ENCODE assay signal across 1 cellular context in the genomic region with DNA sequence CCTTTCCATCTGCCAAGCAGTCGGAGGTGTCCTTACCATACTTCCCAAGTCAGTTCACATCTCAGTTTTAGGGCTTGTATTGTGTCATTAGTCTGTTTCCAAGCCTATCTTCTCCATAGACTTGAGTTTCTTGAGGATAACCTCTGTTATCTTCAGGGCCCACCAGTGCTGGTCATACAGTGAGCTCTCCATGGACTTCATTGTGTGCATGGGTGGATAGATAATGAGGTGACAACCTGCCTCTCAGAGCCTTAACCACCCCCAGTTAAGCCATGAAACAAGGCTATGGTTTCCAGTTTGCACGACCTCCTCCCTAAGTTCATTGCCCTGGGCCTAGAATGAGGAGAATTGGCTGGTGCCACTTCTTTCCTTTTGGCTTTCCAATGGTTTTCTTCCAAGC.
TF ChIP-seq lines count a peak whose summit lies in the region.

No MANE protein-coding gene starts in this region.

TF ChIP-seq in SK-N-SH treated with all-trans-retinoic acid at 6 μM for 48 hours, 23 proteins besides CTCF, POLR2A, EP300 and RAD21 (continued from another document):
- TF ChIP-seq CREB5 (CRISPR knock-in tag; IDR thresholded peaks at IDR 0.05; ENCODE audit: low read depth) (no peak), SNAI2 (CRISPR knock-in tag; IDR thresholded peaks at IDR 0.05) (no peak), OSR1 (CRISPR knock-in tag; IDR thresholded peaks at IDR 0.05) (no peak), ESRRG (CRISPR knock-in tag; IDR thresholded peaks at IDR 0.05) (no peak), ZNF565 (CRISPR knock-in tag; conservative IDR thresholded peaks at IDR 0.05; ENCODE audit: low read depth) (no peak)
- TF ChIP-seq, protein P1, sequence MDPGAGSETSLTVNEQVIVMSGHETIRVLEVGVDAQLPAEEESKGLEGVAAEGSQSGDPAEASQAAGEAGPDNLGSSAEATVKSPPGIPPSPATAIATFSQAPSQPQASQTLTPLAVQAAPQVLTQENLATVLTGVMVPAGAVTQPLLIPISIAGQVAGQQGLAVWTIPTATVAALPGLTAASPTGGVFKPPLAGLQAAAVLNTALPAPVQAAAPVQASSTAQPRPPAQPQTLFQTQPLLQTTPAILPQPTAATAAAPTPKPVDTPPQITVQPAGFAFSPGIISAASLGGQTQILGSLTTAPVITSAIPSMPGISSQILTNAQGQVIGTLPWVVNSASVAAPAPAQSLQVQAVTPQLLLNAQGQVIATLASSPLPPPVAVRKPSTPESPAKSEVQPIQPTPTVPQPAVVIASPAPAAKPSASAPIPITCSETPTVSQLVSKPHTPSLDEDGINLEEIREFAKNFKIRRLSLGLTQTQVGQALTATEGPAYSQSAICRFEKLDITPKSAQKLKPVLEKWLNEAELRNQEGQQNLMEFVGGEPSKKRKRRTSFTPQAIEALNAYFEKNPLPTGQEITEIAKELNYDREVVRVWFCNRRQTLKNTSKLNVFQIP (CRISPR knock-in tag; IDR thresholded peaks at IDR 0.05; ENCODE audit: borderline replicate concordance, low read depth) = no peak
